9 cellular contexts compared by ENCODE assay signal in the genomic region with DNA sequence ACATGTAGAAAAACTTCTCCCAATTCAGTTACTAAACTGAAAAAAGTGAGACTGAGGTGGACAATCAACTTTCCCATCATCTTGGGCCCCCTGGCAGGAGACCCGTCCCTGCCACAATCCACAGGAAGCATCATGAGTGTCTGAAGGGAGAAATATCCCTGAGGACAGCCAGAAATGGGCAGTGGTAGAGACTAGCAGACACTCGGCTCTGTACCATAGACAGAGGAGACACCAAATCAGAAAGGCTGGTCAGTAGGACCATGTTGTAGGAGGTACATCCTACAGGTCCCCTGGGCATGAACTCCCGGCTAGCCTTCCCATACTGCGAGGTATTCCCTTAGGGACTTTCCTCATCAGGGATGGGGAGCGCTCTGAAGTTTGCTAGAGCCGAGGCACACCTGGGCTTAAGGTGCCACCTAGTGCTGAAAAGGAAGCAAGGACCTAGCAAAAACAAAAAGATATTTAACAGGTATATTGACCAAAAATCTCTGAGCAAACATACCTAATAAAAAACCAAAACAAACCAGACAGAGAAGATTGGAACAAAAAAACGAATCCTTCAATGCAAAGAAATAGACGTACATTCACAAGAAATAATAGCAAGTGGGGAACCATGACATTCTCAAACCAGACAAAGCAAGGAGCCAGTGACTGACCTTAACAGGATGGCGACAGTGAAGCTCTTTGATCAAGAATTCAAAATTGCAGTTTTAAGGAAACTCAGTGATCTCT. TPM values are rescaled to one million over a fixed set of nuclear protein-coding genes. Genes with fewer than 3 reads are reported as not detected.
A peak's percentile ranks its signal among the peaks of the same experiment; 100 is the strongest.
DNase-seq lines count a peak whose midpoint lies in the region; ATAC-seq, FAIRE-seq and TF ChIP-seq lines count a peak whose summit lies in the region.
"Had no signal": no experiment of that assay in that cellular context is flagged by ENCODE, and none has a peak within 500 bp of the region (broad histone marks: within the 10 kb centered on the region; RNA-seq: fewer than 3 reads in every experiment).

No MANE protein-coding gene starts in this region.

- no peak overlapping the region for H3K9ac ChIP-seq in DND-41 (ENCODE audit: low read depth, low read length)

- H3K27me3 ChIP-seq in DND-41 (ENCODE audit: insufficient read depth, low read length, poor library complexity) (no peaks in the 10 kb centered on the region), MG63 (no peaks in the 10 kb centered on the region)

- H3K27ac ChIP-seq in DND-41 (ENCODE audit: low read length) (no peak overlapping the region), VCaP (no peak overlapping the region)

- H3K4me1 ChIP-seq in DND-41 (ENCODE audit: insufficient read depth, low read length) = no peaks in the 10 kb centered on the region

- H3K4me3 ChIP-seq in DND-41 (ENCODE audit: low read depth in 1 of 2, low read length in 2 of 2) = no peak overlapping the region
- no peak overlapping the region for H3K4me3 ChIP-seq in MG63

- H4K20me1 ChIP-seq in DND-41 (ENCODE audit: insufficient read depth, low read length) = no peaks in the 10 kb centered on the region

- H3K9me3 ChIP-seq in DND-41 (ENCODE audit: insufficient read depth, low read length, severe bottlenecking) (peaks cover 5% of the 10 kb centered on the region), MG63 (no peaks in the 10 kb centered on the region)

- H2AFZ ChIP-seq in DND-41 (ENCODE audit: low read depth, low read length) = no peak overlapping the region

- H3K4me2 ChIP-seq in DND-41 (ENCODE audit: insufficient read depth, low read length) = no peak overlapping the region

- H3K79me2 ChIP-seq in DND-41 (ENCODE audit: insufficient read depth, low read length) = no peaks in the 10 kb centered on the region

- FAIRE-seq in frontal cortex (lab: Jason Lieb, UNC) = no peak

- H3K36me3 ChIP-seq in DND-41 (ENCODE audit: insufficient read depth, low read length) (no peaks in the 10 kb centered on the region), MG63 (no peaks in the 10 kb centered on the region)

- TF ChIP-seq CTCF in DND-41 (IDR thresholded peaks at IDR 0.05; ENCODE audit: borderline replicate concordance, extremely low read depth, low read length, poor library complexity, severe bottlenecking) (peak; percentile 30), LNCAP (IDR thresholded peaks at IDR 0.05) (peak; percentile 77), VCaP (conservative IDR thresholded peaks at IDR 0.05) (peak; percentile 82)

- DNase-seq in DND-41 (no peak), left lobe of liver (ENCODE audit: low spot score) (no peak), MG63 (no peak), germinal center (ENCODE audit: low spot score) (no peak), frontal cortex (ENCODE audit: low spot score in 2 of 2) (no peak)
- no peak for DNase-seq in activated CD4-positive, alpha-beta T cell treated with anti-CD3 and anti-CD28 coated beads for 1 hour
- DNase-seq: activated naive CD8-positive, alpha-beta T cell treated with anti-CD3 and anti-CD28 coated beads, Interleukin-2, amount 10 ng/mL, durations not matched to agents 7 days and 5 days had no signal

- ATAC-seq in DND-41 (ENCODE audit: insufficient read depth, low read depth) = no peak
- ATAC-seq in left lobe of liver = peak; percentile 97

RNA-seq across cellular contexts. Expression of gene HAUS3, which starts 55.6 kb away (rescaled TPM):
- total RNA-seq in left lobe of liver = 5.0 TPM
- 7.7 and 11.7 TPM in 2 replicates for total RNA-seq in MG63 (2014; rRNA removed; shearing (Covaris generic); ENCODE audit: low replicate concordance)
- total RNA-seq in frontal cortex = 42.0 TPM

RNA-seq across cellular contexts. Expression of gene POLN, which starts 55.6 kb away (rescaled TPM):
- total RNA-seq in left lobe of liver = 2.2 TPM
- total RNA-seq in MG63 (2014; rRNA removed; shearing (Covaris generic); ENCODE audit: low replicate concordance) = not detected in 2 replicates
- total RNA-seq in frontal cortex = 8.6 TPM

Comparison
In these comparisons a context has a peak if more than half of its experiments do, and no peak if none do; other contexts are left out.
1. CTCF ChIP-seq: peak in every context shown above with its lines; median percentile 82 in VCaP; 77 in LNCAP; 30 in DND-41.